In the genomic region with DNA sequence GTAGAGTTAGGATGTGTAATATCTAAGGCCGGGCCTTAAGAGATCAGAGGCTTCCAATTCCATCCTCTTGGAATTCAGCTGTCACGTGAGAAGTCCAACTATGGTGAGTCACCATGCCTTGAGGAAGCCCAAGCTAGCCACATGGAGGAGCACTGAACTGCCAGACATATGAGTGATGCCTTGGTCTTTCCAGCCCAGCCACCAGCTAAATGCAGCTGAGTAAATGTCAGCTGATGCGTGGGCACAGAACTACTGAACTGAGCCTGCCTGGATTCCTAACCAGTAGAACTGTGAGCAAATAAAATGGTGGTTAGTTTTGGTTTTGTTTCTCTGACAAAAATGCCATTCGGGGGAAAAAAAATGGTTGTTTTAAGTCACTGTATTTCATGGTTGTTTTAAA, we compare ENCODE assay signal across 1 cellular context.
TF ChIP-seq lines count a peak whose summit lies in the region.

No MANE protein-coding gene starts in this region.

TF ChIP-seq in HEK293, 187 proteins besides CTCF, POLR2A, EP300 and RAD21 (continued from another document):
- TF ChIP-seq, protein P1, sequence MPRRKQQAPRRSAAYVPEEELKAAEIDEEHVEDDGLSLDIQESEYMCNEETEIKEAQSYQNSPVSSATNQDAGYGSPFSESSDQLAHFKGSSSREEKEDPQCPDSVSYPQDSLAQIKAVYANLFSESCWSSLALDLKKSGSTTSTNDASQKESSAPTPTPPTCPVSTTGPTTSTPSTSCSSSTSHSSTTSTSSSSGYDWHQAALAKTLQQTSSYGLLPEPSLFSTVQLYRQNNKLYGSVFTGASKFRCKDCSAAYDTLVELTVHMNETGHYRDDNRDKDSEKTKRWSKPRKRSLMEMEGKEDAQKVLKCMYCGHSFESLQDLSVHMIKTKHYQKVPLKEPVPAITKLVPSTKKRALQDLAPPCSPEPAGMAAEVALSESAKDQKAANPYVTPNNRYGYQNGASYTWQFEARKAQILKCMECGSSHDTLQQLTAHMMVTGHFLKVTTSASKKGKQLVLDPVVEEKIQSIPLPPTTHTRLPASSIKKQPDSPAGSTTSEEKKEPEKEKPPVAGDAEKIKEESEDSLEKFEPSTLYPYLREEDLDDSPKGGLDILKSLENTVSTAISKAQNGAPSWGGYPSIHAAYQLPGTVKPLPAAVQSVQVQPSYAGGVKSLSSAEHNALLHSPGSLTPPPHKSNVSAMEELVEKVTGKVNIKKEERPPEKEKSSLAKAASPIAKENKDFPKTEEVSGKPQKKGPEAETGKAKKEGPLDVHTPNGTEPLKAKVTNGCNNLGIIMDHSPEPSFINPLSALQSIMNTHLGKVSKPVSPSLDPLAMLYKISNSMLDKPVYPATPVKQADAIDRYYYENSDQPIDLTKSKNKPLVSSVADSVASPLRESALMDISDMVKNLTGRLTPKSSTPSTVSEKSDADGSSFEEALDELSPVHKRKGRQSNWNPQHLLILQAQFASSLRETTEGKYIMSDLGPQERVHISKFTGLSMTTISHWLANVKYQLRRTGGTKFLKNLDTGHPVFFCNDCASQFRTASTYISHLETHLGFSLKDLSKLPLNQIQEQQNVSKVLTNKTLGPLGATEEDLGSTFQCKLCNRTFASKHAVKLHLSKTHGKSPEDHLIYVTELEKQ (tag by site-specific recombination; IDR thresholded peaks at IDR 0.05; ENCODE audit: borderline replicate concordance), result no peak
- TF ChIP-seq, protein P2, sequence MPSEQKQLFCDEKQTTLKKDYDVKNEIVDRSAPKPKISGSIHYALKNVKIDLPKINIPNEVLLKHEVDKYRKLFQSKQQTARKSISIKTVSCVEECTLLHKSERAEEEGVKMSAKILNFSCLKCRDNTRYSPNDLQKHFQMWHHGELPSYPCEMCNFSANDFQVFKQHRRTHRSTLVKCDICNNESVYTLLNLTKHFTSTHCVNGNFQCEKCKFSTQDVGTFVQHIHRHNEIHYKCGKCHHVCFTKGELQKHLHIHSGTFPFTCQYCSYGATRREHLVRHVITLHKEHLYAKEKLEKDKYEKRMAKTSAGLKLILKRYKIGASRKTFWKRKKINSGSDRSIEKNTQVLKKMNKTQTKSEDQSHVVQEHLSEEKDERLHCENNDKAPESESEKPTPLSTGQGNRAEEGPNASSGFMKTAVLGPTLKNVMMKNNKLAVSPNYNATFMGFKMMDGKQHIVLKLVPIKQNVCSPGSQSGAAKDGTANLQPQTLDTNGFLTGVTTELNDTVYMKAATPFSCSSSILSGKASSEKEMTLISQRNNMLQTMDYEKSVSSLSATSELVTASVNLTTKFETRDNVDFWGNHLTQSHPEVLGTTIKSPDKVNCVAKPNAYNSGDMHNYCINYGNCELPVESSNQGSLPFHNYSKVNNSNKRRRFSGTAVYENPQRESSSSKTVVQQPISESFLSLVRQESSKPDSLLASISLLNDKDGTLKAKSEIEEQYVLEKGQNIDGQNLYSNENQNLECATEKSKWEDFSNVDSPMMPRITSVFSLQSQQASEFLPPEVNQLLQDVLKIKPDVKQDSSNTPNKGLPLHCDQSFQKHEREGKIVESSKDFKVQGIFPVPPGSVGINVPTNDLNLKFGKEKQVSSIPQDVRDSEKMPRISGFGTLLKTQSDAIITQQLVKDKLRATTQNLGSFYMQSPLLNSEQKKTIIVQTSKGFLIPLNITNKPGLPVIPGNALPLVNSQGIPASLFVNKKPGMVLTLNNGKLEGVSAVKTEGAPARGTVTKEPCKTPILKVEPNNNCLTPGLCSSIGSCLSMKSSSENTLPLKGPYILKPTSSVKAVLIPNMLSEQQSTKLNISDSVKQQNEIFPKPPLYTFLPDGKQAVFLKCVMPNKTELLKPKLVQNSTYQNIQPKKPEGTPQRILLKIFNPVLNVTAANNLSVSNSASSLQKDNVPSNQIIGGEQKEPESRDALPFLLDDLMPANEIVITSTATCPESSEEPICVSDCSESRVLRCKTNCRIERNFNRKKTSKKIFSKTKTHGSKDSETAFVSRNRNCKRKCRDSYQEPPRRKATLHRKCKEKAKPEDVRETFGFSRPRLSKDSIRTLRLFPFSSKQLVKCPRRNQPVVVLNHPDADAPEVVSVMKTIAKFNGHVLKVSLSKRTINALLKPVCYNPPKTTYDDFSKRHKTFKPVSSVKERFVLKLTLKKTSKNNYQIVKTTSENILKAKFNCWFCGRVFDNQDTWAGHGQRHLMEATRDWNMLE (tag by site-specific recombination; conservative IDR thresholded peaks at IDR 0.05; ENCODE audit: low read depth), result no peak
- 0 out of 2 replicates have a peak, but pooled peaks have one; percentile 26 for TF ChIP-seq ZFHX2 (tag by site-specific recombination; conservative IDR thresholded peaks at IDR 0.05)
- TF ChIP-seq, protein P3, sequence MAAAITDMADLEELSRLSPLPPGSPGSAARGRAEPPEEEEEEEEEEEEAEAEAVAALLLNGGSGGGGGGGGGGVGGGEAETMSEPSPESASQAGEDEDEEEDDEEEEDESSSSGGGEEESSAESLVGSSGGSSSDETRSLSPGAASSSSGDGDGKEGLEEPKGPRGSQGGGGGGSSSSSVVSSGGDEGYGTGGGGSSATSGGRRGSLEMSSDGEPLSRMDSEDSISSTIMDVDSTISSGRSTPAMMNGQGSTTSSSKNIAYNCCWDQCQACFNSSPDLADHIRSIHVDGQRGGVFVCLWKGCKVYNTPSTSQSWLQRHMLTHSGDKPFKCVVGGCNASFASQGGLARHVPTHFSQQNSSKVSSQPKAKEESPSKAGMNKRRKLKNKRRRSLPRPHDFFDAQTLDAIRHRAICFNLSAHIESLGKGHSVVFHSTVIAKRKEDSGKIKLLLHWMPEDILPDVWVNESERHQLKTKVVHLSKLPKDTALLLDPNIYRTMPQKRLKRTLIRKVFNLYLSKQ (tag by site-specific recombination; IDR thresholded peaks at IDR 0.05; ENCODE audit: borderline replicate concordance), result no peak
- no peak for TF ChIP-seq BCL11A (tag by site-specific recombination; IDR thresholded peaks at IDR 0.05; ENCODE audit: low read depth)
- TF ChIP-seq, protein P4, sequence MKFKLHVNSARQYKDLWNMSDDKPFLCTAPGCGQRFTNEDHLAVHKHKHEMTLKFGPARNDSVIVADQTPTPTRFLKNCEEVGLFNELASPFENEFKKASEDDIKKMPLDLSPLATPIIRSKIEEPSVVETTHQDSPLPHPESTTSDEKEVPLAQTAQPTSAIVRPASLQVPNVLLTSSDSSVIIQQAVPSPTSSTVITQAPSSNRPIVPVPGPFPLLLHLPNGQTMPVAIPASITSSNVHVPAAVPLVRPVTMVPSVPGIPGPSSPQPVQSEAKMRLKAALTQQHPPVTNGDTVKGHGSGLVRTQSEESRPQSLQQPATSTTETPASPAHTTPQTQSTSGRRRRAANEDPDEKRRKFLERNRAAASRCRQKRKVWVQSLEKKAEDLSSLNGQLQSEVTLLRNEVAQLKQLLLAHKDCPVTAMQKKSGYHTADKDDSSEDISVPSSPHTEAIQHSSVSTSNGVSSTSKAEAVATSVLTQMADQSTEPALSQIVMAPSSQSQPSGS (tag by site-specific recombination; IDR thresholded peaks at IDR 0.05; ENCODE audit: low read depth), result no peak
- TF ChIP-seq KLF1 (tag by site-specific recombination; IDR thresholded peaks at IDR 0.05), result no peak
- no peak for TF ChIP-seq ZNF214 (tag by site-specific recombination; IDR thresholded peaks at IDR 0.05; ENCODE audit: borderline replicate concordance)
- TF ChIP-seq, protein P5, sequence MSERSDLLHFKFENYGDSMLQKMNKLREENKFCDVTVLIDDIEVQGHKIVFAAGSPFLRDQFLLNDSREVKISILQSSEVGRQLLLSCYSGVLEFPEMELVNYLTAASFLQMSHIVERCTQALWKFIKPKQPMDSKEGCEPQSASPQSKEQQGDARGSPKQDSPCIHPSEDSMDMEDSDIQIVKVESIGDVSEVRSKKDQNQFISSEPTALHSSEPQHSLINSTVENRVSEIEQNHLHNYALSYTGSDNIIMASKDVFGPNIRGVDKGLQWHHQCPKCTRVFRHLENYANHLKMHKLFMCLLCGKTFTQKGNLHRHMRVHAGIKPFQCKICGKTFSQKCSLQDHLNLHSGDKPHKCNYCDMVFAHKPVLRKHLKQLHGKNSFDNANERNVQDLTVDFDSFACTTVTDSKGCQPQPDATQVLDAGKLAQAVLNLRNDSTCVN (tag by site-specific recombination; optimal IDR thresholded peaks at IDR 0.05), result no peak
- no peak for TF ChIP-seq ZNF335 (tag by site-specific recombination; conservative IDR thresholded peaks at IDR 0.05)
- peak; percentile 49 for TF ChIP-seq ZBTB17 (tag by site-specific recombination; IDR thresholded peaks at IDR 0.05)
- no peak for TF ChIP-seq IKZF3 (tag by site-specific recombination; IDR thresholded peaks at IDR 0.05)
- no peak for TF ChIP-seq ZNF48 (tag by site-specific recombination; IDR thresholded peaks at IDR 0.05)
- TF ChIP-seq, protein P6, sequence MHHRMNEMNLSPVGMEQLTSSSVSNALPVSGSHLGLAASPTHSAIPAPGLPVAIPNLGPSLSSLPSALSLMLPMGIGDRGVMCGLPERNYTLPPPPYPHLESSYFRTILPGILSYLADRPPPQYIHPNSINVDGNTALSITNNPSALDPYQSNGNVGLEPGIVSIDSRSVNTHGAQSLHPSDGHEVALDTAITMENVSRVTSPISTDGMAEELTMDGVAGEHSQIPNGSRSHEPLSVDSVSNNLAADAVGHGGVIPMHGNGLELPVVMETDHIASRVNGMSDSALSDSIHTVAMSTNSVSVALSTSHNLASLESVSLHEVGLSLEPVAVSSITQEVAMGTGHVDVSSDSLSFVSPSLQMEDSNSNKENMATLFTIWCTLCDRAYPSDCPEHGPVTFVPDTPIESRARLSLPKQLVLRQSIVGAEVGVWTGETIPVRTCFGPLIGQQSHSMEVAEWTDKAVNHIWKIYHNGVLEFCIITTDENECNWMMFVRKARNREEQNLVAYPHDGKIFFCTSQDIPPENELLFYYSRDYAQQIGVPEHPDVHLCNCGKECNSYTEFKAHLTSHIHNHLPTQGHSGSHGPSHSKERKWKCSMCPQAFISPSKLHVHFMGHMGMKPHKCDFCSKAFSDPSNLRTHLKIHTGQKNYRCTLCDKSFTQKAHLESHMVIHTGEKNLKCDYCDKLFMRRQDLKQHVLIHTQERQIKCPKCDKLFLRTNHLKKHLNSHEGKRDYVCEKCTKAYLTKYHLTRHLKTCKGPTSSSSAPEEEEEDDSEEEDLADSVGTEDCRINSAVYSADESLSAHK (tag by site-specific recombination; IDR thresholded peaks at IDR 0.05), result no peak
- no peak for TF ChIP-seq ZFP41 (tag by site-specific recombination; IDR thresholded peaks at IDR 0.05; ENCODE audit: borderline replicate concordance)
